8 cellular contexts compared by ENCODE assay signal in genomic region chr17:78127888-78128615, GRCh38. TPM values are rescaled to one million over a fixed set of nuclear protein-coding genes. Genes with fewer than 3 reads are reported as not detected.
DNase-seq lines count a peak whose midpoint lies in the region; ATAC-seq and TF ChIP-seq lines count a peak whose summit lies in the region.

No MANE protein-coding gene starts in this region.

- no peaks in the 10 kb centered on the region for H3K9me3 Mint-ChIP-seq in effector memory CD8-positive, alpha-beta T cell
- no peaks in the 10 kb centered on the region for H3K9me3 Mint-ChIP-seq in mesothelial cell of epicardium

- H3K27ac ChIP-seq in SJSA1 = no peak overlapping the region

- peaks cover 92% of the 10 kb centered on the region for H3K36me3 Mint-ChIP-seq in effector memory CD8-positive, alpha-beta T cell (ENCODE audit: insufficient read depth)
- peaks cover 3% of the 10 kb centered on the region for H3K36me3 Mint-ChIP-seq in mesothelial cell of epicardium

- peaks cover 46 to 56% of the 10 kb centered on the region in 2 donors for H3K4me1 Mint-ChIP-seq in effector memory CD8-positive, alpha-beta T cell (ENCODE audit: low read depth in 2 of 2)
- H3K4me1 Mint-ChIP-seq in mesothelial cell of epicardium = peaks cover 27% of the 10 kb centered on the region

- H3K4me1 ChIP-seq in SJSA1 (replicated peaks) = peaks cover 16% of the 10 kb centered on the region

- DNase-seq in DMS53 (lab: John Stamatoyannopoulos, UW) = peak; percentile 68
- DNase-seq in DMS53 treated with DMSO at 0.1 percent for 48 hours (lab: John Stamatoyannopoulos, UW; ENCODE audit: unreplicated experiment) = no peak
- DNase-seq in SJSA1 (ENCODE audit: low read depth in 1 of 2, low spot score in 2 of 2) = no peak
- DNase-seq in effector memory CD8-positive, alpha-beta T cell = no peak
- DNase-seq in mesothelial cell of epicardium (ENCODE audit: low spot score in 2 of 2, unreplicated experiment in 2 of 2) = peak in 1 of 2 experiments; percentile 70
- no peak for DNase-seq in NCI-H345 (lab: John Stamatoyannopoulos, UW)
- no peak for DNase-seq in COR-L47 (lab: John Stamatoyannopoulos, UW)
- DNase-seq in superior temporal gyrus (ENCODE audit: extremely low spot score) = no peak

- H3K27me3 ChIP-seq in SJSA1 (replicated peaks) = peaks cover 50% of the 10 kb centered on the region

- no peaks in the 10 kb centered on the region for H3K9me3 ChIP-seq in SJSA1 (replicated peaks)

- peak overlapping the region; percentile 99 to 100 for H3K4me3 Mint-ChIP-seq in effector memory CD8-positive, alpha-beta T cell
- H3K4me3 Mint-ChIP-seq in mesothelial cell of epicardium = peak overlapping the region; percentile 82

- H3K27ac Mint-ChIP-seq in effector memory CD8-positive, alpha-beta T cell = peak overlapping the region; percentile 87 to 95
- H3K27ac Mint-ChIP-seq in mesothelial cell of epicardium = peak overlapping the region; percentile 90

- no peaks in the 10 kb centered on the region for H3K27me3 Mint-ChIP-seq in effector memory CD8-positive, alpha-beta T cell
- H3K27me3 Mint-ChIP-seq in mesothelial cell of epicardium (ENCODE audit: low read depth) = peaks cover 7% of the 10 kb centered on the region

- TF ChIP-seq CTCF in mesothelial cell of epicardium (IDR thresholded peaks at IDR 0.05; ENCODE audit: unreplicated experiment) = no peak

- no peak for ATAC-seq in effector memory CD8-positive, alpha-beta T cell (replicated peaks)

- H3K36me3 ChIP-seq in SJSA1 = no peaks in the 10 kb centered on the region

- peak overlapping the region; percentile 36 for H3K4me3 ChIP-seq in SJSA1

RNA-seq across cellular contexts. Expression of gene TMC6, which starts 0.5 kb away (rescaled TPM):
- 0.53 TPM in 1 of 2 replicates, not detected in the other for total RNA-seq in SJSA1 (2014; rRNA removed; shearing (Covaris generic))
- total RNA-seq in mesothelial cell of epicardium = 85.5 to 96.8 TPM (median 86.4 TPM) in 3 replicates

RNA-seq across cellular contexts. Expression of gene TMC8, which starts 2.5 kb away (rescaled TPM):
- not detected in 2 replicates for total RNA-seq in SJSA1 (2014; rRNA removed; shearing (Covaris generic))
- 0.60 to 1.2 TPM (median 1.1 TPM) in 3 replicates for total RNA-seq in mesothelial cell of epicardium

RNA-seq across cellular contexts. Expression of gene C17orf99, which starts 18.1 kb away (rescaled TPM):
- total RNA-seq in SJSA1 (2014; rRNA removed; shearing (Covaris generic)) = not detected in 2 replicates
- 0.16 TPM in 1 of 3 replicates, not detected in the others for total RNA-seq in mesothelial cell of epicardium

RNA-seq across cellular contexts. Expression of gene SYNGR2, which starts 40.3 kb away (rescaled TPM):
- total RNA-seq in SJSA1 (2014; rRNA removed; shearing (Covaris generic)) = 23.7 and 25.3 TPM in 2 replicates
- total RNA-seq in mesothelial cell of epicardium = 47.7 to 52.7 TPM (median 52.0 TPM) in 3 replicates

RNA-seq across cellular contexts. Expression of gene TK1, which starts 58.8 kb away (rescaled TPM):
- total RNA-seq in SJSA1 (2014; rRNA removed; shearing (Covaris generic)) = 305 and 456 TPM in 2 replicates
- total RNA-seq in mesothelial cell of epicardium = 23.3 to 25.7 TPM (median 23.3 TPM) in 3 replicates

Comparison
In these comparisons a context has a peak if more than half of its experiments do, and no peak if none do; other contexts are left out.
1. RNA of gene TMC6, which starts 0.5 kb away (total RNA-seq): 85.5 to 96.8 TPM in mesothelial cell of epicardium; 0.53 TPM in SJSA1; every median in the first group is over 10 times any median in the second.